Comparison of ENCODE assay signal across 7 cellular contexts in the genomic region with DNA sequence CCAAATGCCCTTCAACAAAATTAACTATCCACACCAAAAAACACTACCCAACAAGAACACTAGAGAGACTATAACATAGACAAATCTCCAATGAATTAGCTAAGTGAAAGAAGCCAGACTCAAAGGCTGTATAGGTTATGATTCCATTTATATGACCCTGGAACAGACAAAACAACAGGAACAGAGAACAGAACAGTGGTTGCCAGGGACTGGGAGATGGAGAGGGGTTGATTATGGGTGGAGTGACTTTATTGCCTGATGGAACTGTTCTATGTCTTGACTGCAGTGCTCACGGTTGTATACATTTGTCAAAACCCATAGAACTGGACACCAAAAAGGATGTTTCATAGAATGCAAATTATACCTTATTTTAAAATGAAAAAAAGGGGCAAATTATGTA. TPM values are rescaled to one million over a fixed set of nuclear protein-coding genes. Genes with fewer than 3 reads are reported as not detected.
"Had no signal": no experiment of that assay in that cellular context is flagged by ENCODE, and none has a peak within 500 bp of the region (broad histone marks: within the 10 kb centered on the region; RNA-seq: fewer than 3 reads in every experiment).

No MANE protein-coding gene starts in this region.

- H3K4me1 Mint-ChIP-seq: IgD-negative memory B cell had no signal

- DNase-seq: IMR-90, KBM-7 had no signal

- H3K4me3 ChIP-seq: K562 had no signal

- ATAC-seq: HepG2, K562 had no signal

- H3K4me3 Mint-ChIP-seq: IgD-negative memory B cell had no signal

- H3K27ac ChIP-seq: HL-60 had no signal

- H3K27ac Mint-ChIP-seq: IgD-negative memory B cell had no signal

RNA-seq across cellular contexts. Expression of a gene that starts 14.9 kb away (rescaled TPM):
- total RNA-seq: HepG2, HT1080, IMR-90 had no signal
